Comparison of ENCODE assay signal across 15 cellular contexts in genomic region chr11:92667446-92668165, GRCh38.
DNase-seq lines count a peak whose midpoint lies in the region; ATAC-seq, FAIRE-seq and TF ChIP-seq lines count a peak whose summit lies in the region.
"Had no signal": no experiment of that assay in that cellular context is flagged by ENCODE, and none has a peak within 500 bp of the region (broad histone marks: within the 10 kb centered on the region; RNA-seq: fewer than 3 reads in every experiment).

No MANE protein-coding gene starts in this region.

- no peak overlapping the region for H3K14ac ChIP-seq in H1 (ENCODE audit: insufficient read length)

- intact Hi-C loops in natural killer cell (cut with micrococcal nuclease): no loop called here

- no peak for TF ChIP-seq POLR2A in H1 (IDR thresholded peaks at IDR 0.05; ENCODE audit: control extremely low read depth in 1 of 2, low read depth in 2 of 2, low read length in 2 of 2)

- H3K27me3 Mint-ChIP-seq in natural killer cell (ENCODE audit: low read depth in 2 of 2): no peaks in the 10 kb centered on the region
- H3K27me3 Mint-ChIP-seq: B cell; stimulated activated naive B cell treated with anti-CD40 and anti-IgM and Interleukin-4, amounts not matched to agents 10 μg/mL and 1 μg/mL and 100 μg/mL, for 72 hours had no signal

- H3K9ac ChIP-seq in HUES48 (ENCODE audit: low read depth, low read length) (no peak overlapping the region), H1 (replicated peaks in 1 of 4; ENCODE audit: extremely low read depth in 1 of 4, low read depth in 3 of 4, low read length in 3 of 4) (no peak overlapping the region; a peak in 1 of 7 replicates)

- no peak overlapping the region for H3K4ac ChIP-seq in H1 (replicated peaks; ENCODE audit: insufficient read length, low read depth, low read length)

- H3K27ac ChIP-seq in HUES48 (ENCODE audit: low read depth, low read length) (peak overlapping the region; percentile 85), H1 (ENCODE audit: low read depth, low read length) (no peak overlapping the region)
- H3K27ac ChIP-seq: tibial nerve had no signal

- no peak overlapping the region for H2BK20ac ChIP-seq in H1 (ENCODE audit: low read length)

- no peak overlapping the region for H2BK5ac ChIP-seq in H1 (ENCODE audit: low read depth, low read length)

- TF ChIP-seq EP300 in H1 (IDR thresholded peaks at IDR 0.05; ENCODE audit: borderline replicate concordance in 1 of 2, low read depth in 2 of 2, low read length in 2 of 2): no peak

- DNase-seq in NCI-H510A (lab: John Stamatoyannopoulos, UW) (peak; percentile 45), H1 (ENCODE audit: low read depth in 1 of 2, low spot score in 2 of 2) (peak in 1 of 2 experiments; percentile 5), retina (peak; percentile 67), natural killer cell (no peak), GM19238 (ENCODE audit: insufficient read length, low spot score) (no peak), NCI-H524 treated with DMSO at 0.1 percent for 48 hours (lab: John Stamatoyannopoulos, UW) (no peak)
- DNase-seq: effector CD8-positive, alpha-beta T cell; NCI-H1694; stimulated activated naive B cell treated with anti-CD40 and anti-IgM and Interleukin-4, amounts not matched to agents 10 μg/mL and 1 μg/mL and 100 μg/mL, for 72 hours had no signal

- TF ChIP-seq CTCF in H1 (IDR thresholded peaks at IDR 0.05; ENCODE audit: control extremely low read depth in 1 of 3, insufficient read depth in 1 of 3, low read depth in 1 of 3, low read length in 3 of 3): no peak
- no peak for TF ChIP-seq CTCF in natural killer cell (IDR thresholded peaks at IDR 0.05)

- no peak overlapping the region for H3K23ac ChIP-seq in H1 (ENCODE audit: insufficient read length)

- no peak overlapping the region for H3K4me2 ChIP-seq in H1 (ENCODE audit: insufficient read depth in 1 of 2, low read depth in 2 of 2, low read length in 2 of 2)

- peaks cover 8 to 11% of the 10 kb centered on the region in 2 donors for H3K9me3 Mint-ChIP-seq in natural killer cell

- no peak overlapping the region for H2BK120ac ChIP-seq in H1 (replicated peaks; ENCODE audit: low read depth, low read length)

- POLR2A ChIA-PET in H1 (lab: Charles Lee; ENCODE audit: partially characterized antibody): no interaction called here

- H2AK5ac ChIP-seq in H1 (ENCODE audit: low read depth, low read length): no peak overlapping the region

- H3K56ac ChIP-seq in H1 (replicated peaks; ENCODE audit: insufficient read length, low read depth, low read length): no peak overlapping the region

- TF ChIP-seq RAD21 in H1 (IDR thresholded peaks at IDR 0.05 in 1 of 2, conservative IDR thresholded peaks at IDR 0.05 in 1 of 2; ENCODE audit: low read depth in 2 of 2, low read length in 2 of 2): no peak; a peak in 1 of 4 replicates

- H3K4me1 ChIP-seq in HUES48 (ENCODE audit: control insufficient read depth, insufficient read depth, low read length): peaks cover 30% of the 10 kb centered on the region
- peaks cover 0 to 17% (median 3%) of the 10 kb centered on the region in 4 experiments; a peak in 3 of 7 replicates for H3K4me1 ChIP-seq in H1 (replicated peaks in 1 of 4; ENCODE audit: control insufficient read depth in 3 of 4, insufficient read depth in 4 of 4, low read length in 3 of 4)
- H3K4me1 ChIP-seq: tibial nerve had no signal

- no peaks in the 10 kb centered on the region for H3K36me3 Mint-ChIP-seq in natural killer cell
- H3K36me3 Mint-ChIP-seq: stimulated activated naive B cell treated with anti-CD40 and anti-IgM and Interleukin-4, amounts not matched to agents 10 μg/mL and 1 μg/mL and 100 μg/mL, for 72 hours had no signal

- no peak overlapping the region for H2BK15ac ChIP-seq in H1 (ENCODE audit: low read length)

- FAIRE-seq in H1 (lab: Jason Lieb, UNC): peak; percentile 13

- H3K79me1 ChIP-seq in H1 (ENCODE audit: low read depth, low read length): no peaks in the 10 kb centered on the region

- H3K4me1 Mint-ChIP-seq in natural killer cell: no peaks in the 10 kb centered on the region
- H3K4me1 Mint-ChIP-seq: B cell; stimulated activated naive B cell treated with anti-CD40 and anti-IgM and Interleukin-4, amounts not matched to agents 10 μg/mL and 1 μg/mL and 100 μg/mL, for 72 hours had no signal

- no peak overlapping the region for H2BK12ac ChIP-seq in H1 (ENCODE audit: low read depth, low read length)

- 59% methylated on average over 6 of the region's 6 CpGs; no CpG with 5 or more reads in 1 of the 2 experiments for WGBS in H1 (ENCODE audit: extremely low coverage in 1 of 2, insufficient coverage in 1 of 2, insufficient read length in 1 of 2, insufficient replicate concordance in 2 of 2, low coverage in 1 of 2, low lambda C conversion rate in 2 of 2, missing lambda C conversion rate in 1 of 2), 2 experiments

- no peak overlapping the region for H3K4me3 Mint-ChIP-seq in natural killer cell
- H3K4me3 Mint-ChIP-seq: activated T-helper 1 cell treated with anti-CD3 and anti-CD28 coated beads, Interleukin-12 subunit alpha, Interleukin-12 subunit beta, Interleukin-2, Interleukin-4 antibody, amounts not matched to agents 30 ng/mL and 10 ng/mL and 1 ng/mL, durations not matched to agents 14 hours and 24 hours and 36 hours; B cell; stimulated activated naive B cell treated with anti-CD40 and anti-IgM and Interleukin-4, amounts not matched to agents 10 μg/mL and 1 μg/mL and 100 μg/mL, for 72 hours; T-helper 1 cell treated with Interleukin-12 subunit alpha and Interleukin-12 subunit beta and Interleukin-4 antibody, amounts not matched to agents 30 μg/mL and 1 μg/mL, for 36 hours had no signal

- H3K36me3 ChIP-seq in HUES48 (ENCODE audit: control insufficient read depth, insufficient read depth, low read length): no peaks in the 10 kb centered on the region
- H3K36me3 ChIP-seq in H1 (ENCODE audit: control insufficient read depth in 2 of 4, insufficient read depth in 4 of 4, low read length in 3 of 4): no peaks in the 10 kb centered on the region
- H3K36me3 ChIP-seq: tibial nerve had no signal

- H4K20me1 ChIP-seq in H1 (replicated peaks in 1 of 2; ENCODE audit: control insufficient read depth in 1 of 2, insufficient read depth in 2 of 2, low read length in 2 of 2): no peaks in the 10 kb centered on the region

- H4K91ac ChIP-seq in H1 (replicated peaks; ENCODE audit: insufficient read length, low read length): no peak overlapping the region

- no peak overlapping the region for H3K4me3 ChIP-seq in HUES48 (ENCODE audit: low read depth, low read length)
- no peak overlapping the region for H3K4me3 ChIP-seq in H1 (ENCODE audit: extremely low read depth in 1 of 4, insufficient read depth in 2 of 4, low read depth in 3 of 4, low read length in 4 of 4)
- H3K4me3 ChIP-seq: tibial nerve had no signal

- H4K8ac ChIP-seq in H1 (ENCODE audit: extremely low read depth, insufficient read depth, low read length): no peak overlapping the region

- CTCF ChIA-PET in H1 (lab: Charles Lee; ENCODE audit: partially characterized antibody): interaction anchor here (0.8 to 1.5 kb wide), 2 partner anchors 14 to 191 kb away, joined by 3 to 6 read pairs; no protein-coding TSS in a partner anchor

- no peaks in the 10 kb centered on the region for H3K79me2 ChIP-seq in H1 (ENCODE audit: control insufficient read depth in 1 of 2, insufficient read depth in 2 of 2, low read length in 2 of 2)

- H3K23me2 ChIP-seq in H1 (ENCODE audit: low read depth, low read length): no peaks in the 10 kb centered on the region

- H3K9me3 ChIP-seq in HUES48 (ENCODE audit: control insufficient read depth, insufficient read depth, low read length) (no peaks in the 10 kb centered on the region), H1 (ENCODE audit: insufficient read depth in 2 of 2, low read depth in 1 of 2, low read length in 1 of 2) (no peaks in the 10 kb centered on the region)
- H3K9me3 ChIP-seq: tibial nerve had no signal

- H3K18ac ChIP-seq in H1 (ENCODE audit: extremely low read depth, low read length): no peak overlapping the region

- H3K27me3 ChIP-seq in HUES48 (ENCODE audit: control insufficient read depth, insufficient read depth, low read length) (no peaks in the 10 kb centered on the region), H1 (replicated peaks in 1 of 4; ENCODE audit: control insufficient read depth in 3 of 4, extremely low read depth in 1 of 4, insufficient read depth in 3 of 4, low read length in 3 of 4) (no peaks in the 10 kb centered on the region)
- H3K27me3 ChIP-seq: tibial nerve had no signal

- H3K27ac Mint-ChIP-seq in natural killer cell: no peak overlapping the region
- H3K27ac Mint-ChIP-seq: activated T-helper 1 cell treated with anti-CD3 and anti-CD28 coated beads, Interleukin-12 subunit alpha, Interleukin-12 subunit beta, Interleukin-2, Interleukin-4 antibody, amounts not matched to agents 30 ng/mL and 10 ng/mL and 1 ng/mL, durations not matched to agents 14 hours and 24 hours and 36 hours; B cell; stimulated activated naive B cell treated with anti-CD40 and anti-IgM and Interleukin-4, amounts not matched to agents 10 μg/mL and 1 μg/mL and 100 μg/mL, for 72 hours; T-helper 1 cell treated with Interleukin-12 subunit alpha and Interleukin-12 subunit beta and Interleukin-4 antibody, amounts not matched to agents 30 μg/mL and 1 μg/mL, for 36 hours had no signal

- no peak overlapping the region for H2AFZ ChIP-seq in H1 (ENCODE audit: low read length)

- H4K5ac ChIP-seq in H1 (ENCODE audit: insufficient read length, low read depth, low read length): no peak overlapping the region

- ATAC-seq in natural killer cell: no peak
- ATAC-seq: HCT116; stimulated activated naive B cell treated with anti-CD40 and anti-IgM and Interleukin-4, amounts not matched to agents 10 μg/mL and 1 μg/mL and 100 μg/mL, for 72 hours had no signal

TF ChIP-seq in H1, 55 proteins besides CTCF, POLR2A, EP300 and RAD21 (continues in another document):
- peak; percentile 66; the same call in 1 of the 2 replicates for TF ChIP-seq JUND (IDR thresholded peaks at IDR 0.05; ENCODE audit: low read length)
- TF ChIP-seq TEAD4 (IDR thresholded peaks at IDR 0.05; ENCODE audit: low read depth, low read length): peak; percentile 70; the same call in 1 of the 2 replicates
- no peak for TF ChIP-seq EZH2 (IDR thresholded peaks at IDR 0.05; ENCODE audit: low read depth, low read length, severe bottlenecking)
- TF ChIP-seq ATF3 (IDR thresholded peaks at IDR 0.05; ENCODE audit: insufficient read depth, low read depth, low read length): no peak
- TF ChIP-seq SP4 (IDR thresholded peaks at IDR 0.05; ENCODE audit: low read length): no peak
- TF ChIP-seq CREB1 (IDR thresholded peaks at IDR 0.05): 0 out of 2 replicates have a peak, but pooled peaks have one; percentile 30
- 0 out of 4 replicates have a peak, but pooled peaks of 1 of the 2 experiments have one; percentile 24 for TF ChIP-seq HDAC2 (IDR thresholded peaks at IDR 0.05; ENCODE audit: borderline replicate concordance in 1 of 2, low read depth in 2 of 2, low read length in 2 of 2)
- no peak for TF ChIP-seq BCL11A (IDR thresholded peaks at IDR 0.05; ENCODE audit: low read depth in 2 of 2, low read length in 2 of 2)
- TF ChIP-seq YY1 (IDR thresholded peaks at IDR 0.05; ENCODE audit: low read depth, low read length): no peak
- TF ChIP-seq CTBP2 (IDR thresholded peaks at IDR 0.05; ENCODE audit: borderline replicate concordance, insufficient read depth, insufficient read length, low read length): no peak

Comparison
In these comparisons a context has a peak if more than half of its experiments do, and no peak if none do; other contexts are left out.
1. DNase-seq: peak in NCI-H510A (single experiment) and retina (single experiment); none in natural killer cell (single experiment), GM19238 (single experiment) and NCI-H524 treated with DMSO at 0.1 percent for 48 hours (single experiment).